13 cellular contexts compared by ENCODE assay signal in genomic region chr1:110618668-110619067, GRCh38. TPM values are rescaled to one million over a fixed set of nuclear protein-coding genes. Genes with fewer than 3 reads are reported as not detected.
DNase-seq lines count a peak whose midpoint lies in the region; TF ChIP-seq lines count a peak whose summit lies in the region.
"Had no signal": no experiment of that assay in that cellular context is flagged by ENCODE, and none has a peak within 500 bp of the region (broad histone marks: within the 10 kb centered on the region; RNA-seq: fewer than 3 reads in every experiment).

No MANE protein-coding gene starts in this region.

- no peak overlapping the region for H3K27ac Mint-ChIP-seq in activated CD4-positive, alpha-beta memory T cell treated with anti-CD3 and anti-CD28 coated beads, Interleukin-2, amount 10 ng/mL, durations not matched to agents 7 days and 5 days
- H3K27ac Mint-ChIP-seq in activated CD4-positive, alpha-beta memory T cell treated with anti-CD3 and anti-CD28 coated beads for 36 hours = no peak overlapping the region
- H3K27ac Mint-ChIP-seq: HFFc6 had no signal

- H3K9ac ChIP-seq in BLaER1 (no peak overlapping the region), KMS-11 (no peak overlapping the region)

- H3K9me3 ChIP-seq in BLaER1 = no peaks in the 10 kb centered on the region

- intact Hi-C loops in activated CD4-positive, alpha-beta memory T cell treated with anti-CD3 and anti-CD28 coated beads for 36 hours (cut with micrococcal nuclease) = loop anchor here (1.0 to 5.0 kb wide), 4 partner anchors 13 to 165 kb away; no protein-coding TSS in a partner anchor

- H3K36me3 Mint-ChIP-seq in activated CD4-positive, alpha-beta memory T cell treated with anti-CD3 and anti-CD28 coated beads, Interleukin-2, amount 10 ng/mL, durations not matched to agents 7 days and 5 days (ENCODE audit: low read depth) = peaks cover 32% of the 10 kb centered on the region
- H3K36me3 Mint-ChIP-seq in activated CD4-positive, alpha-beta memory T cell treated with anti-CD3 and anti-CD28 coated beads for 36 hours = peaks cover 3% of the 10 kb centered on the region
- H3K36me3 Mint-ChIP-seq: CD14-positive monocyte had no signal

- H2AFZ ChIP-seq in KMS-11 (ENCODE audit: low read depth) = no peak overlapping the region

- no peak for TF ChIP-seq CTCF in KMS-11 (conservative IDR thresholded peaks at IDR 0.05; ENCODE audit: low read depth, low read length)

- H3K27me3 ChIP-seq in BLaER1 = peaks cover 17% of the 10 kb centered on the region
- H3K27me3 ChIP-seq in KMS-11 (ENCODE audit: insufficient read depth, low read depth) = no peaks in the 10 kb centered on the region

- H3K4me1 ChIP-seq in BLaER1 (peaks cover 25% of the 10 kb centered on the region), KMS-11 (ENCODE audit: low read depth, poor library complexity, severe bottlenecking) (peaks cover 36% of the 10 kb centered on the region)

- peaks cover 5% of the 10 kb centered on the region for H3K9me3 Mint-ChIP-seq in activated CD4-positive, alpha-beta memory T cell treated with anti-CD3 and anti-CD28 coated beads, Interleukin-2, amount 10 ng/mL, durations not matched to agents 7 days and 5 days
- no peaks in the 10 kb centered on the region for H3K9me3 Mint-ChIP-seq in activated CD4-positive, alpha-beta memory T cell treated with anti-CD3 and anti-CD28 coated beads for 36 hours
- H3K9me3 Mint-ChIP-seq: HFFc6 had no signal

- H3K4me1 Mint-ChIP-seq in activated CD4-positive, alpha-beta memory T cell treated with anti-CD3 and anti-CD28 coated beads, Interleukin-2, amount 10 ng/mL, durations not matched to agents 7 days and 5 days = peaks cover 57% of the 10 kb centered on the region
- peaks cover 25% of the 10 kb centered on the region for H3K4me1 Mint-ChIP-seq in activated CD4-positive, alpha-beta memory T cell treated with anti-CD3 and anti-CD28 coated beads for 36 hours (ENCODE audit: low read depth)

- no peaks in the 10 kb centered on the region for H3K27me3 Mint-ChIP-seq in activated CD4-positive, alpha-beta memory T cell treated with anti-CD3 and anti-CD28 coated beads, Interleukin-2, amount 10 ng/mL, durations not matched to agents 7 days and 5 days
- no peaks in the 10 kb centered on the region for H3K27me3 Mint-ChIP-seq in activated CD4-positive, alpha-beta memory T cell treated with anti-CD3 and anti-CD28 coated beads for 36 hours

- peak overlapping the region; percentile 82; the same call in 1 of the 2 replicates for H3K4me2 ChIP-seq in BLaER1
- peak overlapping the region; percentile 72; the same call in 1 of the 2 replicates for H3K4me2 ChIP-seq in KMS-11

- H3K27ac ChIP-seq in BLaER1 = no peak overlapping the region
- no peak overlapping the region for H3K27ac ChIP-seq in KMS-11

- H3K4me3 Mint-ChIP-seq in activated CD4-positive, alpha-beta memory T cell treated with anti-CD3 and anti-CD28 coated beads, Interleukin-2, amount 10 ng/mL, durations not matched to agents 7 days and 5 days = no peak overlapping the region
- H3K4me3 Mint-ChIP-seq in activated CD4-positive, alpha-beta memory T cell treated with anti-CD3 and anti-CD28 coated beads for 36 hours = no peak overlapping the region
- H3K4me3 Mint-ChIP-seq: HFFc6 had no signal

- POLR2A ChIA-PET in activated CD4-positive, alpha-beta memory T cell treated with anti-CD3 and anti-CD28 coated beads, Interleukin-2, amount 10 ng/mL, durations not matched to agents 7 days and 5 days (lab: Charles Lee) = interaction anchor here (0.7 to 4.3 kb wide), 29 partner anchors 12 to 851 kb away, joined by 3 to 92 read pairs (median 6); partner anchors contain the start of genes CD53, KCNA3 and RBM15
- POLR2A ChIA-PET in activated CD4-positive, alpha-beta memory T cell treated with anti-CD3 and anti-CD28 coated beads for 36 hours (lab: Charles Lee) = interaction anchor here (1.0 to 1.9 kb wide), 7 partner anchors 12 to 163 kb away, joined by 3 to 10 read pairs (median 4); no protein-coding TSS in a partner anchor

- H3K36me3 ChIP-seq in BLaER1 = no peaks in the 10 kb centered on the region
- no peaks in the 10 kb centered on the region for H3K36me3 ChIP-seq in KMS-11 (ENCODE audit: insufficient read depth)

- DNase-seq in activated CD4-positive, alpha-beta memory T cell treated with anti-CD3 and anti-CD28 coated beads, Interleukin-2, amount 10 ng/mL, durations not matched to agents 7 days and 5 days = peak; percentile 15
- DNase-seq in activated CD4-positive, alpha-beta memory T cell treated with anti-CD3 and anti-CD28 coated beads for 36 hours = no peak
- DNase-seq in mesenteric fat pad (ENCODE audit: low spot score) = peak; percentile 12
- no peak for DNase-seq in HT-29 (ENCODE audit: low spot score)
- no peak for DNase-seq in effector CD4-positive, alpha-beta T cell
- no peak for DNase-seq in ureter (ENCODE audit: low spot score)

- H3K4me3 ChIP-seq in BLaER1 = no peak overlapping the region
- H3K4me3 ChIP-seq in KMS-11 (IDR thresholded peaks at IDR 0.05; ENCODE audit: insufficient read depth, low read depth, low read length) = no peak overlapping the region

- H4K20me1 ChIP-seq in BLaER1 (no peaks in the 10 kb centered on the region), KMS-11 (ENCODE audit: insufficient read depth) (no peaks in the 10 kb centered on the region)

- CTCF ChIA-PET in activated CD4-positive, alpha-beta memory T cell treated with anti-CD3 and anti-CD28 coated beads, Interleukin-2, amount 10 ng/mL, durations not matched to agents 7 days and 5 days (lab: Charles Lee) = interaction anchor here (0.6 to 6.4 kb wide), 43 partner anchors 9 to 374 kb away, joined by 3 to 158 read pairs (median 6); partner anchors contain the start of genes KCNA2 and KCNA3
- CTCF ChIA-PET in activated CD4-positive, alpha-beta memory T cell treated with anti-CD3 and anti-CD28 coated beads for 36 hours (lab: Charles Lee) = interaction anchor here (0.5 to 6.4 kb wide), 53 partner anchors 11 to 413 kb away, joined by 3 to 278 read pairs (median 5); partner anchors contain the start of genes KCNA2 and KCNA3

- no peaks in the 10 kb centered on the region for H3K79me2 ChIP-seq in KMS-11 (ENCODE audit: insufficient read depth, low read depth)

RNA-seq across cellular contexts. Expression of gene KCNA2, which starts 12.5 kb away (rescaled TPM):
- total RNA-seq in activated CD4-positive, alpha-beta memory T cell treated with anti-CD3 and anti-CD28 coated beads, Interleukin-2, amount 10 ng/mL, durations not matched to agents 7 days and 5 days = 1 to 10 TPM; 5.9 to 6.6 TPM
- under 1 TPM; 0.24 to 0.36 TPM for total RNA-seq in activated CD4-positive, alpha-beta memory T cell treated with anti-CD3 and anti-CD28 coated beads for 36 hours
- total RNA-seq in mesenteric fat pad = 1.5 TPM
- total RNA-seq in HT-29 (2014; rRNA removed; shearing (Covaris generic)) = not detected in 2 replicates
- 2.6 TPM for total RNA-seq in ureter
- total RNA-seq: Calu3, HFFc6, MCF 10A, NCI-H460 had no signal

RNA-seq across cellular contexts. Expression of gene KCNA3, which starts 56.1 kb away (rescaled TPM):
- 10 to 100 TPM; 84.9 to 86.2 TPM for total RNA-seq in activated CD4-positive, alpha-beta memory T cell treated with anti-CD3 and anti-CD28 coated beads, Interleukin-2, amount 10 ng/mL, durations not matched to agents 7 days and 5 days
- 10 to 100 TPM; 25.2 to 25.6 TPM for total RNA-seq in activated CD4-positive, alpha-beta memory T cell treated with anti-CD3 and anti-CD28 coated beads for 36 hours
- total RNA-seq in mesenteric fat pad (0.90 TPM), ureter (3.6 TPM)
- not detected in 2 replicates for total RNA-seq in HT-29 (2014; rRNA removed; shearing (Covaris generic))
- total RNA-seq: Calu3, HFFc6, MCF 10A, NCI-H460 had no signal

Comparison
In these comparisons a context has a peak if more than half of its experiments do, and no peak if none do; other contexts are left out.
1. DNase-seq: peak in activated CD4-positive, alpha-beta memory T cell treated with anti-CD3 and anti-CD28 coated beads, Interleukin-2, amount 10 ng/mL, durations not matched to agents 7 days and 5 days (single experiment) and mesenteric fat pad (single experiment); none in activated CD4-positive, alpha-beta memory T cell treated with anti-CD3 and anti-CD28 coated beads for 36 hours (single experiment), HT-29 (single experiment), effector CD4-positive, alpha-beta T cell (single experiment) and ureter (single experiment).